ENCODE assay signal across 12 cellular contexts in the genomic region with DNA sequence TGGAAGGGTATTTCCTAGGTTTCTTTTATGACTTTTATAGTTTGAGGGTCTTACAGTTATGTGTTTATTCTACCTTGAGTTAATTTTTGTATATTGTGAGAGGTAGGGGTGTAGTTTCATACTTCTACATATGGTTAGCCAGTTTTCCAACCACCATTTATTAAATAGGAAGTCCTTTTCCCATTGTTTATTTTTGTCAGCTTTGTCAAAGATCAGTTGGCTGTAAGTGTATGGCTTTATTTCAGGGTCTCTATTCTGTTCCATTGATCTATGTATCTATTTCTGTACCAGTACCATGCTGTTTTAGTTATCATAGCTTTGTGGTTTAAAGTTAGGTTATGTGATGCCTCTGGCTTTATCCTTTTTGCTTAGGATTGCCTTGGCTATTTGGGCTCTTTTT.
"Had no signal": no experiment of that assay in that cellular context is flagged by ENCODE, and none has a peak within 500 bp of the region (broad histone marks: within the 10 kb centered on the region; RNA-seq: fewer than 3 reads in every experiment).

No MANE protein-coding gene starts in this region.

- H3K9me3 Mint-ChIP-seq: activated naive CD4-positive, alpha-beta T cell treated with anti-CD3 and anti-CD28 coated beads, Interleukin-2, amount 50 U/mL, for 24 hours; dendritic cell treated with granulocyte-macrophage colony-stimulating factor and Interleukin-4, amounts not matched to agents 40 ng/mL and 50 ng/mL, for 4 days; neural crest cell; T-cell had no signal

- ATAC-seq: gastroesophageal sphincter, T-cell had no signal

- H3K27ac Mint-ChIP-seq: activated naive CD4-positive, alpha-beta T cell treated with anti-CD3 and anti-CD28 coated beads, Interleukin-2, amount 50 U/mL, for 24 hours; dendritic cell treated with granulocyte-macrophage colony-stimulating factor and Interleukin-4, amounts not matched to agents 40 ng/mL and 50 ng/mL, for 4 days had no signal

- H3K27me3 Mint-ChIP-seq: activated naive CD4-positive, alpha-beta T cell treated with anti-CD3 and anti-CD28 coated beads, Interleukin-2, amount 50 U/mL, for 24 hours; dendritic cell treated with granulocyte-macrophage colony-stimulating factor and Interleukin-4, amounts not matched to agents 40 ng/mL and 50 ng/mL, for 4 days had no signal

- H3K4me3 ChIP-seq: gastroesophageal sphincter, left ventricle myocardium inferior, sigmoid colon had no signal

- H3K27ac ChIP-seq: left ventricle myocardium inferior had no signal

- H3K4me3 Mint-ChIP-seq: activated naive CD4-positive, alpha-beta T cell treated with anti-CD3 and anti-CD28 coated beads, Interleukin-2, amount 50 U/mL, for 24 hours; dendritic cell treated with granulocyte-macrophage colony-stimulating factor and Interleukin-4, amounts not matched to agents 40 ng/mL and 50 ng/mL, for 4 days; neural crest cell; T-cell had no signal

- H3K36me3 Mint-ChIP-seq: activated naive CD4-positive, alpha-beta T cell treated with anti-CD3 and anti-CD28 coated beads, Interleukin-2, amount 50 U/mL, for 24 hours; T-cell had no signal

- H3K4me1 Mint-ChIP-seq: activated naive CD4-positive, alpha-beta T cell treated with anti-CD3 and anti-CD28 coated beads, Interleukin-2, amount 50 U/mL, for 24 hours; neural crest cell had no signal

- H3K36me3 ChIP-seq: gastroesophageal sphincter, left ventricle myocardium inferior, sigmoid colon had no signal

- DNase-seq: activated effector memory CD4-positive, alpha-beta T cell treated with Interleukin-2 at 50 U/mL for 16 hours; cerebellar nuclear complex; kidney; left ventricle myocardium inferior; sigmoid colon; stimulated activated CD4-positive, alpha-beta T cell treated with anti-CD3 and anti-CD28 coated beads, Interleukin-4, amount 100 ng/mL, for 4 hours; T-cell; trophoblast cell had no signal

- H3K27me3 ChIP-seq: gastroesophageal sphincter, sigmoid colon had no signal
